Comparison of ENCODE assay signal across 8 cellular contexts in genomic region chr20:41135187-41135887, GRCh38. TPM values are rescaled to one million over a fixed set of nuclear protein-coding genes. Genes with fewer than 3 reads are reported as not detected.
DNase-seq lines count a peak whose midpoint lies in the region; ATAC-seq lines count a peak whose summit lies in the region.

No MANE protein-coding gene starts in this region.

- peaks cover 24% of the 10 kb centered on the region for H3K36me3 Mint-ChIP-seq in activated CD4-positive, alpha-beta T cell treated with anti-CD3 and anti-CD28 coated beads, Interleukin-2, amount 10 ng/mL, durations not matched to agents 7 days and 5 days (ENCODE audit: low read depth)
- H3K36me3 Mint-ChIP-seq in naive thymus-derived CD4-positive, alpha-beta T cell, result peaks cover 0 to 19% (median 7%) of the 10 kb centered on the region in 5 donors

- peak; percentile 42 for ATAC-seq in naive thymus-derived CD4-positive, alpha-beta T cell
- no peak for ATAC-seq in GM18861 (IDR thresholded peaks at IDR 0.05; ENCODE audit: unreplicated experiment)

- H3K27me3 ChIP-seq in naive thymus-derived CD4-positive, alpha-beta T cell (ENCODE audit: control insufficient read depth in 2 of 2, insufficient read depth in 2 of 2, low read length in 2 of 2), result no peaks in the 10 kb centered on the region

- H3K9me3 Mint-ChIP-seq in activated CD4-positive, alpha-beta T cell treated with anti-CD3 and anti-CD28 coated beads, Interleukin-2, amount 10 ng/mL, durations not matched to agents 7 days and 5 days, result no peaks in the 10 kb centered on the region
- H3K9me3 Mint-ChIP-seq in naive thymus-derived CD4-positive, alpha-beta T cell, result peaks cover 0 to 2% (median 0%) of the 10 kb centered on the region in 11 donors

- no peak overlapping the region for H3K27ac ChIP-seq in naive thymus-derived CD4-positive, alpha-beta T cell (ENCODE audit: low read depth, low read length)

- no peaks in the 10 kb centered on the region for H3K9me3 ChIP-seq in naive thymus-derived CD4-positive, alpha-beta T cell (ENCODE audit: control insufficient read depth in 2 of 3, low read length in 3 of 3)

- H3K4me1 ChIP-seq in naive thymus-derived CD4-positive, alpha-beta T cell (ENCODE audit: control insufficient read depth in 2 of 2, insufficient read depth in 2 of 2, low read length in 2 of 2), result peaks cover 17 to 24% of the 10 kb centered on the region in 2 donors

- POLR2A ChIA-PET in activated CD4-positive, alpha-beta T cell treated with anti-CD3 and anti-CD28 coated beads, Interleukin-2, amount 10 ng/mL, durations not matched to agents 7 days and 5 days (lab: Charles Lee), result interaction anchor here (0.8 kb wide), 1 partner anchor 90 kb away, joined by 3 read pairs; no protein-coding TSS in a partner anchor
- POLR2A ChIA-PET in naive thymus-derived CD4-positive, alpha-beta T cell (lab: Charles Lee), result interaction anchor here (0.9 to 16.5 kb wide), 5 partner anchors 11 to 483 kb away, joined by 3 to 604 read pairs (median 5); partner anchors contain the start of gene CHD6

- CTCF ChIA-PET in activated CD4-positive, alpha-beta T cell treated with anti-CD3 and anti-CD28 coated beads, Interleukin-2, amount 10 ng/mL, durations not matched to agents 7 days and 5 days (lab: Charles Lee), result interaction anchor here (0.6 to 3.6 kb wide), 29 partner anchors 9 to 219 kb away, joined by 3 to 24 read pairs (median 3); partner anchors contain the start of gene LPIN3
- CTCF ChIA-PET in naive thymus-derived CD4-positive, alpha-beta T cell (lab: Charles Lee), result interaction anchor here (0.6 to 14.7 kb wide), 26 partner anchors 9 to 210 kb away, joined by 3 to 236 read pairs (median 6); partner anchors contain the start of gene LPIN3

- H3K4me3 Mint-ChIP-seq in activated CD4-positive, alpha-beta T cell treated with anti-CD3 and anti-CD28 coated beads, Interleukin-2, amount 10 ng/mL, durations not matched to agents 7 days and 5 days, result peak overlapping the region; percentile 81
- H3K4me3 Mint-ChIP-seq in naive thymus-derived CD4-positive, alpha-beta T cell, result peak overlapping the region; percentile 85 to 97 (median 94)

- intact Hi-C loops in naive thymus-derived CD4-positive, alpha-beta T cell (cut with micrococcal nuclease), result loop anchor here (1.0 to 10.0 kb wide), 8 partner anchors 22 to 557 kb away; partner anchors contain the start of genes CHD6 (in 2 of the 2) and LPIN3 (in 2 of the 2)

- no peak overlapping the region for H3K27ac Mint-ChIP-seq in activated CD4-positive, alpha-beta T cell treated with anti-CD3 and anti-CD28 coated beads, Interleukin-2, amount 10 ng/mL, durations not matched to agents 7 days and 5 days
- peak overlapping the region; percentile 85 to 96 (median 92) for H3K27ac Mint-ChIP-seq in naive thymus-derived CD4-positive, alpha-beta T cell

- no peaks in the 10 kb centered on the region for H3K27me3 Mint-ChIP-seq in activated CD4-positive, alpha-beta T cell treated with anti-CD3 and anti-CD28 coated beads, Interleukin-2, amount 10 ng/mL, durations not matched to agents 7 days and 5 days
- no peaks in the 10 kb centered on the region for H3K27me3 Mint-ChIP-seq in naive thymus-derived CD4-positive, alpha-beta T cell

- H3K36me3 ChIP-seq in naive thymus-derived CD4-positive, alpha-beta T cell (ENCODE audit: control insufficient read depth in 2 of 3, insufficient read depth in 3 of 3, low read length in 3 of 3), result no peaks in the 10 kb centered on the region

- H3K4me3 ChIP-seq in naive thymus-derived CD4-positive, alpha-beta T cell (ENCODE audit: low read length), result no peak overlapping the region

- DNase-seq in NCI-H2227 (lab: John Stamatoyannopoulos, UW; ENCODE audit: unreplicated experiment), result peak; percentile 32
- DNase-seq in NCI-H2227 treated with DMSO at 0.1 percent for 48 hours (lab: John Stamatoyannopoulos, UW), result no peak
- DNase-seq in NCI-H1930 (lab: John Stamatoyannopoulos, UW), result peak; percentile 15 to 24
- peak; percentile 68 for DNase-seq in activated CD4-positive, alpha-beta T cell treated with anti-CD3 and anti-CD28 coated beads, Interleukin-2, amount 10 ng/mL, durations not matched to agents 7 days and 5 days
- peak; percentile 56 for DNase-seq in effector CD8-positive, alpha-beta T cell (lab: John Stamatoyannopoulos, UW)
- peak in 8 of 9 donors; percentile 48 to 70 (median 64) for DNase-seq in naive thymus-derived CD4-positive, alpha-beta T cell
- no peak for DNase-seq in cortex of kidney (lab: John Stamatoyannopoulos, UW)

- H3K4me1 Mint-ChIP-seq in activated CD4-positive, alpha-beta T cell treated with anti-CD3 and anti-CD28 coated beads, Interleukin-2, amount 10 ng/mL, durations not matched to agents 7 days and 5 days, result peaks cover 49% of the 10 kb centered on the region
- H3K4me1 Mint-ChIP-seq in naive thymus-derived CD4-positive, alpha-beta T cell, result peaks cover 36 to 56% (median 47%) of the 10 kb centered on the region in 7 donors

RNA-seq across cellular contexts. Expression of gene PLCG1, which starts 2.0 kb away (rescaled TPM):
- 100 to 1,000 TPM; 395 to 443 TPM for total RNA-seq in activated CD4-positive, alpha-beta T cell treated with anti-CD3 and anti-CD28 coated beads, Interleukin-2, amount 10 ng/mL, durations not matched to agents 7 days and 5 days
- 100 to 1,000 TPM; 343 to 559 (median 418) TPM for total RNA-seq in naive thymus-derived CD4-positive, alpha-beta T cell
- 100 to 1,000 TPM in 1 of 2 donors, 10 to 100 TPM in 1; 36.9 to 105 TPM for polyA plus RNA-seq in naive thymus-derived CD4-positive, alpha-beta T cell

Comparison
In these comparisons a context has a peak if more than half of its experiments do, and no peak if none do; other contexts are left out.
1. DNase-seq: peak in NCI-H2227 (single experiment), NCI-H1930 (2 of 2), activated CD4-positive, alpha-beta T cell treated with anti-CD3 and anti-CD28 coated beads, Interleukin-2, amount 10 ng/mL, durations not matched to agents 7 days and 5 days (single experiment), effector CD8-positive, alpha-beta T cell (single experiment) and naive thymus-derived CD4-positive, alpha-beta T cell (8 of 9); none in NCI-H2227 treated with DMSO at 0.1 percent for 48 hours (single experiment) and cortex of kidney (single experiment).